Comparison of ENCODE assay signal across 1 cellular context in genomic region chr9:129835128-129835859, GRCh38.
A peak's percentile ranks its signal among the peaks of the same experiment; 100 is the strongest.
TF ChIP-seq lines count a peak whose summit lies in the region.

Gene C9orf78 (minus strand): TSS chr9:129835275. CDS start chr9:129835221, 54 bp downstream.
Gene USP20 (plus strand): TSS chr9:129835458. CDS start chr9:129852556, 17,098 bp downstream.

TF ChIP-seq in HepG2, 621 proteins besides CTCF, POLR2A, EP300 and RAD21 (continued from another document and continues in another):
- TF ChIP-seq ZFX (CRISPR knock-in tag; IDR thresholded peaks at IDR 0.05; ENCODE audit: low read depth) (peak; percentile 86), ZNF646 (CRISPR knock-in tag; IDR thresholded peaks at IDR 0.05) (no peak), NFYB (CRISPR knock-in tag; IDR thresholded peaks at IDR 0.05) (peak; percentile 81), TERF1 (CRISPR knock-in tag; IDR thresholded peaks at IDR 0.05) (no peak), RBM39 (IDR thresholded peaks at IDR 0.05; ENCODE audit: low read depth, low read length, poor library complexity, severe bottlenecking) (peak; percentile 25), ZNF260 (CRISPR knock-in tag; IDR thresholded peaks at IDR 0.05; ENCODE audit: borderline replicate concordance, low read depth) (no peak), ZNF451 (CRISPR knock-in tag; IDR thresholded peaks at IDR 0.05) (0 out of 2 replicates have a peak, but pooled peaks have one; percentile 34), CHD4 (IDR thresholded peaks at IDR 0.05; ENCODE audit: borderline replicate concordance, low read length) (no peak), ZNF264 (CRISPR knock-in tag; IDR thresholded peaks at IDR 0.05) (no peak), ZBTB42 (CRISPR knock-in tag; IDR thresholded peaks at IDR 0.05) (no peak), HMG20B (CRISPR knock-in tag; conservative IDR thresholded peaks at IDR 0.05) (no peak), ZNF770 (CRISPR knock-in tag; IDR thresholded peaks at IDR 0.05) (no peak), KAT2B (IDR thresholded peaks at IDR 0.05; ENCODE audit: borderline replicate concordance, low read depth, low read length) (no peak), ZNF674 (CRISPR knock-in tag; IDR thresholded peaks at IDR 0.05; ENCODE audit: low read depth) (no peak), MTA1 (CRISPR knock-in tag; IDR thresholded peaks at IDR 0.05; ENCODE audit: borderline replicate concordance) (no peak; the same call in 1 of the 2 replicates), PLRG1 (conservative IDR thresholded peaks at IDR 0.05) (no peak), SAFB2 (CRISPR knock-in tag; IDR thresholded peaks at IDR 0.05; ENCODE audit: borderline replicate concordance, low read depth) (no peak), ZNF619 (CRISPR knock-in tag; IDR thresholded peaks at IDR 0.05) (no peak), YEATS2 (CRISPR knock-in tag; IDR thresholded peaks at IDR 0.05; ENCODE audit: borderline replicate concordance) (peak; percentile 71; the same call in 1 of the 2 replicates), NR2C2 (CRISPR knock-in tag; IDR thresholded peaks at IDR 0.05; ENCODE audit: borderline replicate concordance) (peak; percentile 70), TGIF2 (CRISPR knock-in tag; IDR thresholded peaks at IDR 0.05) (peak; percentile 73; the same call in 1 of the 2 replicates), SSRP1 (CRISPR knock-in tag; IDR thresholded peaks at IDR 0.05) (no peak), ZNF44 (CRISPR knock-in tag; IDR thresholded peaks at IDR 0.05) (0 out of 2 replicates have a peak, but pooled peaks have one; percentile 14), PRDM15 (CRISPR knock-in tag; IDR thresholded peaks at IDR 0.05) (no peak), ZNF383 (CRISPR knock-in tag; IDR thresholded peaks at IDR 0.05; ENCODE audit: borderline replicate concordance) (no peak), RXRA (CRISPR knock-in tag; IDR thresholded peaks at IDR 0.05) (no peak), ELF4 (CRISPR knock-in tag; IDR thresholded peaks at IDR 0.05; ENCODE audit: borderline replicate concordance) (no peak), ZMYM2 (CRISPR knock-in tag; IDR thresholded peaks at IDR 0.05) (no peak), ZNF280B (CRISPR knock-in tag; IDR thresholded peaks at IDR 0.05; ENCODE audit: borderline replicate concordance) (no peak), ATAD3A (CRISPR knock-in tag; IDR thresholded peaks at IDR 0.05) (no peak), ZNF883 (CRISPR knock-in tag; IDR thresholded peaks at IDR 0.05; ENCODE audit: not compliant biosample characterization) (peak; percentile 13), ZNF460 (CRISPR knock-in tag; IDR thresholded peaks at IDR 0.05; ENCODE audit: borderline replicate concordance) (no peak), HMGA1 (CRISPR knock-in tag; conservative IDR thresholded peaks at IDR 0.05) (no peak), TEAD3 (CRISPR knock-in tag; optimal IDR thresholded peaks at IDR 0.05; ENCODE audit: borderline replicate concordance) (peak; percentile 44), BRD4 (CRISPR knock-in tag; IDR thresholded peaks at IDR 0.05) (no peak), ARHGAP35 (CRISPR knock-in tag; IDR thresholded peaks at IDR 0.05; ENCODE audit: borderline replicate concordance) (no peak; the same call in 1 of the 2 replicates), ZGPAT (CRISPR knock-in tag; IDR thresholded peaks at IDR 0.05) (peak; percentile 76), MLX (CRISPR knock-in tag; IDR thresholded peaks at IDR 0.05) (no peak), ZSCAN12 (CRISPR knock-in tag; IDR thresholded peaks at IDR 0.05) (no peak), ATRX (CRISPR knock-in tag; IDR thresholded peaks at IDR 0.05; ENCODE audit: borderline replicate concordance) (no peak), SUZ12 (IDR thresholded peaks at IDR 0.05; ENCODE audit: low read depth, low read length) (no peak), RFX5 (IDR thresholded peaks at IDR 0.05; ENCODE audit: low read depth, low read length) (peak; percentile 67), ZBTB34 (CRISPR knock-in tag; IDR thresholded peaks at IDR 0.05) (no peak), HNF1B (CRISPR knock-in tag; IDR thresholded peaks at IDR 0.05) (no peak)
